Comparison of ENCODE assay signal across 19 cellular contexts in the genomic region with DNA sequence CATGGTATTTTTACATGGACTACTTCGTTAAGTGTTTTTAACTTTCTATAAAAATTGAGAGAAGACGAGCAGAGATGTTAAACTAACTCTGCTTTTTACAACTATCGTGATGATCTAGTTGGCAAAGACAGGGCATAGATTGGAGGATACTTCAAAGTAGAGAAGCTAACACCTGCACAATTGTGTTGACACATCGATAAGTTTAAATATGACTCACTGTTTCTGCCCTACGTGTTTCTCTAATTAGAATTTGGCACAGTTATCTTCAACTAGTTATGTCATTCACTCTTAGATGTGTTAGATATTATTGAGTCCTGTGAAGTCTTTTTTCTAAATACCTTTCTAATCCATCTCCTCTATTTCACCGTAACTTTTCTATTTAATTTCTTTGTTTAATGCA.
"Had no signal": no experiment of that assay in that cellular context is flagged by ENCODE, and none has a peak within 500 bp of the region (broad histone marks: within the 10 kb centered on the region; RNA-seq: fewer than 3 reads in every experiment).

No MANE protein-coding gene starts in this region.

- H3K27ac ChIP-seq: ascending aorta, neural progenitor cell, ovary, right lobe of liver, spleen, testis, VCaP had no signal

- H3K9me3 Mint-ChIP-seq: memory B cell; stimulated activated memory B cell treated with anti-CD40 and anti-IgM and Interleukin-4, amounts not matched to agents 10 μg/mL and 1 μg/mL and 100 μg/mL, for 72 hours; type B pancreatic cell had no signal

- H3K4me1 ChIP-seq: ascending aorta, neural progenitor cell, right lobe of liver, spleen, testis had no signal

- DNase-seq: activated CD4-positive, CD25-positive, alpha-beta regulatory T cell treated with anti-CD3 and anti-CD28 coated beads, Interleukin-2, amount 50 U/mL, for 72 hours; activated gamma-delta T cell; effector CD4-positive, alpha-beta T cell; left ventricle myocardium superior; mucosa of descending colon; naive thymus-derived CD4-positive, alpha-beta T cell; ovary; right lobe of liver; spleen; stimulated activated CD4-positive, alpha-beta T cell treated with anti-CD3 and anti-CD28 coated beads, Interleukin-4, amount 100 ng/mL, for 4 hours; testis had no signal

- H3K4me1 Mint-ChIP-seq: activated naive CD4-positive, alpha-beta T cell treated with anti-CD3 and anti-CD28 coated beads, Interleukin-2, amount 50 U/mL, for 24 hours; memory B cell; naive thymus-derived CD4-positive, alpha-beta T cell had no signal

- H3K4me3 Mint-ChIP-seq: activated naive CD4-positive, alpha-beta T cell treated with anti-CD3 and anti-CD28 coated beads, Interleukin-2, amount 50 U/mL, for 24 hours; memory B cell; naive thymus-derived CD4-positive, alpha-beta T cell; neural progenitor cell; stimulated activated memory B cell treated with anti-CD40 and anti-IgM and Interleukin-4, amounts not matched to agents 10 μg/mL and 1 μg/mL and 100 μg/mL, for 72 hours; type B pancreatic cell had no signal

- H3K27me3 Mint-ChIP-seq: activated naive CD4-positive, alpha-beta T cell treated with anti-CD3 and anti-CD28 coated beads, Interleukin-2, amount 50 U/mL, for 24 hours; memory B cell; naive thymus-derived CD4-positive, alpha-beta T cell; stimulated activated memory B cell treated with anti-CD40 and anti-IgM and Interleukin-4, amounts not matched to agents 10 μg/mL and 1 μg/mL and 100 μg/mL, for 72 hours; type B pancreatic cell had no signal

- H2AFZ ChIP-seq: neural progenitor cell had no signal

- H3K4me3 ChIP-seq: ascending aorta, mucosa of descending colon, neural progenitor cell, ovary, right lobe of liver, spleen, testis had no signal

- H3K36me3 Mint-ChIP-seq: activated naive CD4-positive, alpha-beta T cell treated with anti-CD3 and anti-CD28 coated beads, Interleukin-2, amount 50 U/mL, for 24 hours; memory B cell; naive thymus-derived CD4-positive, alpha-beta T cell; neural progenitor cell; stimulated activated memory B cell treated with anti-CD40 and anti-IgM and Interleukin-4, amounts not matched to agents 10 μg/mL and 1 μg/mL and 100 μg/mL, for 72 hours; type B pancreatic cell had no signal

- H3K4me2 ChIP-seq: neural progenitor cell had no signal

- H3K27ac Mint-ChIP-seq: activated naive CD4-positive, alpha-beta T cell treated with anti-CD3 and anti-CD28 coated beads, Interleukin-2, amount 50 U/mL, for 24 hours; memory B cell; naive thymus-derived CD4-positive, alpha-beta T cell; stimulated activated memory B cell treated with anti-CD40 and anti-IgM and Interleukin-4, amounts not matched to agents 10 μg/mL and 1 μg/mL and 100 μg/mL, for 72 hours; type B pancreatic cell had no signal

- H3K27me3 ChIP-seq: ascending aorta, neural progenitor cell, ovary, right lobe of liver, spleen, testis had no signal

- ATAC-seq: esophagus mucosa; left ventricle myocardium superior; mucosa of descending colon; naive thymus-derived CD4-positive, alpha-beta T cell; right lobe of liver; stimulated activated memory B cell treated with anti-CD40 and anti-IgM and Interleukin-4, amounts not matched to agents 10 μg/mL and 1 μg/mL and 100 μg/mL, for 72 hours had no signal

- H3K9me3 ChIP-seq: ascending aorta, ovary, right lobe of liver, testis had no signal

- H3K36me3 ChIP-seq: ascending aorta, neural progenitor cell, ovary, right lobe of liver, spleen had no signal
